Comparison of ENCODE assay signal across 1 cellular context in genomic region chr1:233182587-233182986, GRCh38.
TF ChIP-seq lines count a peak whose summit lies in the region.

No MANE protein-coding gene starts in this region.

TF ChIP-seq in SK-N-SH, 30 proteins besides CTCF, POLR2A, EP300 and RAD21 (continued from another document):
- TF ChIP-seq, protein P1, sequence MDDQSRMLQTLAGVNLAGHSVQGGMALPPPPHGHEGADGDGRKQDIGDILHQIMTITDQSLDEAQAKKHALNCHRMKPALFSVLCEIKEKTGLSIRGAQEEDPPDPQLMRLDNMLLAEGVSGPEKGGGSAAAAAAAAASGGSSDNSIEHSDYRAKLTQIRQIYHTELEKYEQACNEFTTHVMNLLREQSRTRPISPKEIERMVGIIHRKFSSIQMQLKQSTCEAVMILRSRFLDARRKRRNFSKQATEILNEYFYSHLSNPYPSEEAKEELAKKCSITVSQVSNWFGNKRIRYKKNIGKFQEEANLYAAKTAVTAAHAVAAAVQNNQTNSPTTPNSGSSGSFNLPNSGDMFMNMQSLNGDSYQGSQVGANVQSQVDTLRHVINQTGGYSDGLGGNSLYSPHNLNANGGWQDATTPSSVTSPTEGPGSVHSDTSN (IDR thresholded peaks at IDR 0.05), result no peak
- TF ChIP-seq, protein P2, sequence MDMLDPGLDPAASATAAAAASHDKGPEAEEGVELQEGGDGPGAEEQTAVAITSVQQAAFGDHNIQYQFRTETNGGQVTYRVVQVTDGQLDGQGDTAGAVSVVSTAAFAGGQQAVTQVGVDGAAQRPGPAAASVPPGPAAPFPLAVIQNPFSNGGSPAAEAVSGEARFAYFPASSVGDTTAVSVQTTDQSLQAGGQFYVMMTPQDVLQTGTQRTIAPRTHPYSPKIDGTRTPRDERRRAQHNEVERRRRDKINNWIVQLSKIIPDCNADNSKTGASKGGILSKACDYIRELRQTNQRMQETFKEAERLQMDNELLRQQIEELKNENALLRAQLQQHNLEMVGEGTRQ (IDR thresholded peaks at IDR 0.05; ENCODE audit: borderline replicate concordance, low read depth, low read length), result no peak
- TF ChIP-seq TCF12 (IDR thresholded peaks at IDR 0.05), result no peak
- no peak for TF ChIP-seq NRF1 (IDR thresholded peaks at IDR 0.05; ENCODE audit: low read depth, low read length)
- no peak for TF ChIP-seq YY1 (IDR thresholded peaks at IDR 0.05; ENCODE audit: low read depth)
- TF ChIP-seq CHD2 (IDR thresholded peaks at IDR 0.05; ENCODE audit: low read length, partially characterized antibody), result no peak
- TF ChIP-seq FOXM1 (IDR thresholded peaks at IDR 0.05; ENCODE audit: low read depth), result no peak
- TF ChIP-seq RXRA (IDR thresholded peaks at IDR 0.05; ENCODE audit: borderline replicate concordance, low read depth), result no peak
- TF ChIP-seq MAX (IDR thresholded peaks at IDR 0.05; ENCODE audit: low read depth), result no peak
- TF ChIP-seq TAF1 (IDR thresholded peaks at IDR 0.05; ENCODE audit: borderline replicate concordance, low read depth, low read length), result no peak
- TF ChIP-seq RCOR1 (IDR thresholded peaks at IDR 0.05; ENCODE audit: low read length), result no peak
- no peak for TF ChIP-seq RFX5 (IDR thresholded peaks at IDR 0.05; ENCODE audit: low read length)
- no peak for TF ChIP-seq GATA2 (CRISPR knock-in tag; IDR thresholded peaks at IDR 0.05)
- TF ChIP-seq EZH2phosphoT487 (IDR thresholded peaks at IDR 0.05; ENCODE audit: borderline replicate concordance, low read depth), result no peak
- TF ChIP-seq JUND (IDR thresholded peaks at IDR 0.05), result no peak
- no peak for TF ChIP-seq SIN3A (IDR thresholded peaks at IDR 0.05; ENCODE audit: borderline replicate concordance, low read depth, low read length)
